30 cellular contexts compared by ENCODE assay signal in the genomic region with DNA sequence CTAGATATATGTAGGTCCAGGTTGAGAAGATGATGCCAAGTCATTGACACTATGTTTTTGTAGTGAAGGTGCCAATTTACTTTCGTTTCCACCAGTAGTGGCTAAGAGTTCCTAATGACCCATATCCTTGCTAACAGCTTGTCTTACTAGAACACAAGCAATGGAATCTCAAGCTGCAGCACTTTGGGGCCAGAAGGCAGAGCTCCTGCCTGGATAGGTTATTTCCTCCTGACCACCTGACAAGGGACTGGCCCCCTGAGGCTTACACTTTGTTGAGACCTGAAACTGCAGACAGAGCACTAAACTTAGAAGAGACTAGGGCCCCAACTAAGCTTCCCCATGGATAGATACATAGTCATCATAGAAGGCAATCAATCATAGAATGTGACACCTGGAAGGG. TPM values are rescaled to one million over a fixed set of nuclear protein-coding genes. Genes with fewer than 3 reads are reported as not detected.
"Had no signal": no experiment of that assay in that cellular context is flagged by ENCODE, and none has a peak within 500 bp of the region (broad histone marks: within the 10 kb centered on the region; RNA-seq: fewer than 3 reads in every experiment).

No MANE protein-coding gene starts in this region.

- H3K9me3 ChIP-seq: adrenal gland, colonic mucosa, SJCRH30, SK-N-SH had no signal

- ATAC-seq: activated CD4-positive, alpha-beta T cell treated with anti-CD3 and anti-CD28 coated beads for 36 hours; activated T-helper 17 cell treated with anti-CD3 and anti-CD28 coated beads, Interleukin-2, amount 50 U/mL, for 72 hours had no signal

- H3K4me1 ChIP-seq: colonic mucosa, SJCRH30 had no signal

- H3K36me3 Mint-ChIP-seq: activated naive CD8-positive, alpha-beta T cell had no signal

- DNase-seq: activated CD4-positive, alpha-beta memory T cell treated with anti-CD3 and anti-CD28 coated beads, Interleukin-2, amount 10 ng/mL, durations not matched to agents 7 days and 5 days; activated CD4-positive, alpha-beta T cell treated with anti-CD3 and anti-CD28 coated beads for 36 hours; activated CD4-positive, alpha-beta T cell treated with anti-CD3 and anti-CD28 coated beads, Interleukin-2, amount 50 U/mL, for 1 hour; activated gamma-delta T cell; activated naive CD4-positive, alpha-beta T cell treated with anti-CD3 and anti-CD28 coated beads for 36 hours; activated T-cell treated with anti-CD3 and anti-CD28 coated beads for 4 hours; activated T-cell treated with anti-CD3 and anti-CD28 coated beads, Interleukin-2, amount 50 U/mL, for 48 hours; adrenal gland; anterior cingulate cortex; colonic mucosa; MV-4-11; NCI-H1092 treated with DMSO at 0.1 percent for 48 hours; NCI-H1417 treated with DMSO at 0.1 percent for 48 hours; NCI-H1694 treated with DMSO at 0.1 percent for 48 hours; NCI-H2029 treated with DMSO at 0.1 percent for 48 hours; NCI-H345; NCI-H510A treated with DMSO at 0.1 percent for 48 hours; PC-9; Right ventricle myocardium superior; SJCRH30; SK-N-SH; T-helper 1 cell had no signal

- H3K9me3 Mint-ChIP-seq: activated CD4-positive, alpha-beta memory T cell treated with anti-CD3 and anti-CD28 coated beads, Interleukin-2, amount 10 ng/mL, durations not matched to agents 7 days and 5 days; activated naive CD4-positive, alpha-beta T cell treated with anti-CD3 and anti-CD28 coated beads for 36 hours; activated T-helper 17 cell treated with anti-CD3 and anti-CD28 coated beads, Interleukin-2, amount 50 U/mL, for 72 hours had no signal

- H3K27ac ChIP-seq: adrenal gland, colonic mucosa, PC-9, SJCRH30, VCaP had no signal

- H3K4me2 ChIP-seq: PC-9, SK-N-SH had no signal

- H3K9ac ChIP-seq: SK-N-SH had no signal

- H3K27me3 ChIP-seq: SJCRH30 had no signal

- H2AFZ ChIP-seq: PC-9 had no signal

- H3K4me1 Mint-ChIP-seq: activated T-helper 17 cell treated with anti-CD3 and anti-CD28 coated beads, Interleukin-2, amount 50 U/mL, for 72 hours had no signal

- H3K27ac Mint-ChIP-seq: activated CD4-positive, alpha-beta memory T cell treated with anti-CD3 and anti-CD28 coated beads, Interleukin-2, amount 10 ng/mL, durations not matched to agents 7 days and 5 days; activated CD4-positive, alpha-beta T cell treated with anti-CD3 and anti-CD28 coated beads for 36 hours; activated naive CD4-positive, alpha-beta T cell treated with anti-CD3 and anti-CD28 coated beads for 36 hours; activated naive CD8-positive, alpha-beta T cell; activated T-helper 17 cell treated with anti-CD3 and anti-CD28 coated beads, Interleukin-2, amount 50 U/mL, for 72 hours had no signal

- H3K4me3 ChIP-seq: adrenal gland, colonic mucosa, PC-9, SJCRH30 had no signal

- H3K36me3 ChIP-seq: adrenal gland, colonic mucosa, SJCRH30 had no signal

- H3K4me3 Mint-ChIP-seq: activated CD4-positive, alpha-beta memory T cell treated with anti-CD3 and anti-CD28 coated beads, Interleukin-2, amount 10 ng/mL, durations not matched to agents 7 days and 5 days; activated CD4-positive, alpha-beta T cell treated with anti-CD3 and anti-CD28 coated beads for 36 hours; activated naive CD4-positive, alpha-beta T cell treated with anti-CD3 and anti-CD28 coated beads for 36 hours; activated naive CD8-positive, alpha-beta T cell; activated T-helper 17 cell treated with anti-CD3 and anti-CD28 coated beads, Interleukin-2, amount 50 U/mL, for 72 hours had no signal

RNA-seq across cellular contexts. Expression of gene ONECUT1, which starts 11.7 kb away (rescaled TPM):
- total RNA-seq: activated CD4-positive, alpha-beta memory T cell treated with anti-CD3 and anti-CD28 coated beads, Interleukin-2, amount 10 ng/mL, durations not matched to agents 7 days and 5 days; activated CD4-positive, alpha-beta T cell treated with anti-CD3 and anti-CD28 coated beads for 36 hours; activated CD8-positive, alpha-beta memory T cell treated with anti-CD3 and anti-CD28 coated beads for 36 hours; activated naive CD4-positive, alpha-beta T cell treated with anti-CD3 and anti-CD28 coated beads for 36 hours; activated T-helper 17 cell treated with anti-CD3 and anti-CD28 coated beads, Interleukin-2, amount 50 U/mL, for 72 hours; cardiac septum; MCF 10A; PC-9; Right ventricle myocardium superior; RPMI7951; T-helper 2 cell treated with Interferon-gamma antibody and Interleukin-4, amounts not matched to agents 100 ng/mL and 5 ng/mL, for 36 hours had no signal
